18 cellular contexts compared by ENCODE assay signal in genomic region chr10:12088919-12089318, GRCh38. TPM values are rescaled to one million over a fixed set of nuclear protein-coding genes. Genes with fewer than 3 reads are reported as not detected.
DNase-seq lines count a peak whose midpoint lies in the region; ATAC-seq, FAIRE-seq and TF ChIP-seq lines count a peak whose summit lies in the region.
"Had no signal": no experiment of that assay in that cellular context is flagged by ENCODE, and none has a peak within 500 bp of the region (broad histone marks: within the 10 kb centered on the region; RNA-seq: fewer than 3 reads in every experiment).

No MANE protein-coding gene starts in this region.

- TF ChIP-seq RAD21 in liver (IDR thresholded peaks at IDR 0.05) (no peak), HepG2 (CRISPR knock-in tag; IDR thresholded peaks at IDR 0.05) (no peak)

- TF ChIP-seq CTCF in liver (IDR thresholded peaks at IDR 0.05; ENCODE audit: low read depth, low read length, missing input control) (no peak), HepG2 (CRISPR knock-in tag; IDR thresholded peaks at IDR 0.05) (no peak)

- H3K9ac ChIP-seq in liver (ENCODE audit: low read depth in 1 of 2, low read length in 2 of 2) (no peak overlapping the region), HepG2 (ENCODE audit: insufficient read depth, low read depth, low read length) (no peak overlapping the region)

- CTCF ChIA-PET in HepG2 (lab: Yijun Ruan, JAX; ENCODE audit: low intra/inter-chr PET ratio, low total read pairs) = no interaction called here

- H3K9me3 ChIP-seq in liver (ENCODE audit: control insufficient read depth in 4 of 4, low read length in 3 of 4) (no peaks in the 10 kb centered on the region), HepG2 (ENCODE audit: low read length) (no peaks in the 10 kb centered on the region)

- H3K27me3 ChIP-seq in liver (ENCODE audit: control insufficient read depth in 4 of 4, insufficient read depth in 4 of 4, low read length in 3 of 4) (no peaks in the 10 kb centered on the region), HepG2 (ENCODE audit: control insufficient read depth in 1 of 2, insufficient read depth in 2 of 2, low read length in 2 of 2) (no peaks in the 10 kb centered on the region)

- H3K36me3 ChIP-seq in liver (ENCODE audit: control insufficient read depth in 4 of 4, insufficient read depth in 3 of 4, low read depth in 1 of 4, low read length in 3 of 4) (peaks cover 19 to 62% (median 58%) of the 10 kb centered on the region in 4 donors), HepG2 (replicated peaks in 1 of 2; ENCODE audit: control insufficient read depth in 1 of 2, insufficient read depth in 2 of 2, low read length in 2 of 2) (peaks cover 4 to 21% of the 10 kb centered on the region in 2 experiments; a peak in 3 of 5 replicates)

- intact Hi-C loops in HepG2 (cut with micrococcal nuclease; ENCODE audit: unreplicated experiment) = no loop called here
- intact Hi-C loops in posterior vena cava (cut with DNase I) = no loop called here

- TF ChIP-seq POLR2A in HepG2 (IDR thresholded peaks at IDR 0.05; ENCODE audit: insufficient read depth in 1 of 2, low read depth in 2 of 2, low read length in 2 of 2) = no peak

- ATAC-seq in HepG2 (no peak), left lobe of liver (peak; percentile 67), HG03095 (IDR thresholded peaks at IDR 0.05; ENCODE audit: unreplicated experiment) (no peak), HG02840 (IDR thresholded peaks at IDR 0.05; ENCODE audit: low FRiP score, unreplicated experiment) (no peak)
- ATAC-seq: GM12878, GM23338 had no signal

- H3K4me2 ChIP-seq in HepG2 (ENCODE audit: low read depth, low read length) = no peak overlapping the region
- H3K4me2 ChIP-seq: GM23338 had no signal

- POLR2A ChIA-PET in HepG2 (lab: Yijun Ruan, JAX) = no interaction called here

- no TSS peak for BruUV-seq in HepG2 (replicated peaks; lab: Mats Ljungman, UMichigan)

- H2AFZ ChIP-seq in HepG2 (ENCODE audit: low read length) = no peak overlapping the region
- H2AFZ ChIP-seq: GM23338 had no signal

- H4K20me1 ChIP-seq in HepG2 (ENCODE audit: insufficient read depth, low read length) = no peaks in the 10 kb centered on the region

- H3K4me3 ChIP-seq in liver (ENCODE audit: low read depth in 1 of 3, low read length in 3 of 3) (no peak overlapping the region), HepG2 (replicated peaks in 1 of 3; ENCODE audit: insufficient read depth in 1 of 3, low read depth in 2 of 3, low read length in 3 of 3) (no peak overlapping the region)
- H3K4me3 ChIP-seq: GM12878, GM23338 had no signal

- H3K79me2 ChIP-seq in HepG2 (ENCODE audit: insufficient read depth, low read length) = no peaks in the 10 kb centered on the region

- no peak for FAIRE-seq in HepG2 (lab: Jason Lieb, UNC)
- FAIRE-seq: GM12878, GM18507 had no signal

- DNase-seq in HepG2 (ENCODE audit: low spot score) (no peak), left lobe of liver (ENCODE audit: low spot score) (peak; percentile 56), posterior vena cava (ENCODE audit: low spot score) (peak; percentile 23), NCI-H1092 treated with DMSO at 0.1 percent for 48 hours (lab: John Stamatoyannopoulos, UW) (no peak), NOMO-1 treated with dmso at 0.1 percent for 144 hours (lab: John Stamatoyannopoulos, UW; ENCODE audit: unreplicated experiment) (no peak)
- DNase-seq: 8988T; ACHN; C1 segment of cervical spinal cord; CD4-positive, alpha-beta T cell; DMS79; H9 had no signal

- TF ChIP-seq EP300 in HepG2 (IDR thresholded peaks at IDR 0.05; ENCODE audit: low read depth in 2 of 2, low read length in 2 of 2) (no peak), HepG2 (CRISPR knock-in tag; IDR thresholded peaks at IDR 0.05; ENCODE audit: borderline replicate concordance) (no peak)

- in situ Hi-C loops in HepG2 (cut with HindIII; ENCODE audit: extremely low pct_ligation_motif_present, low pct_unique_long_range_greater_than_20kb) = no loop called here

- H3K27ac ChIP-seq in liver (ENCODE audit: low read depth in 1 of 2, low read length in 2 of 2) (peak overlapping the region in 1 of 2 donors; percentile 47), HepG2 (ENCODE audit: extremely low read length, insufficient read depth, low read length) (no peak overlapping the region)
- H3K27ac ChIP-seq: HL-60 had no signal

- peaks cover 0 to 2% (median 0%) of the 10 kb centered on the region in 4 donors for H3K4me1 ChIP-seq in liver (ENCODE audit: control insufficient read depth in 4 of 4, insufficient read depth in 4 of 4, low read length in 3 of 4)
- no peaks in the 10 kb centered on the region for H3K4me1 ChIP-seq in HepG2 (ENCODE audit: insufficient read depth, low read length)

- WGBS in liver = 55% methylated on average over 14 of the region's 14 CpGs
- 93% methylated on average over 14 of the region's 14 CpGs for WGBS in HepG2 (ENCODE audit: low lambda C conversion rate)

RNA-seq across cellular contexts. Expression of gene DHTKD1, which starts 20.2 kb away (rescaled TPM):
- total RNA-seq in liver (100 to 1,000 TPM in 1 of 2 donors, 10 to 100 TPM in 1; 26.2 to 119 TPM), HepG2 (2016; rRNA removed; fragmentation: Illumina TruSeq; extraction: Trizol) (9.6 and 10.7 TPM in 2 replicates), left lobe of liver (171 TPM), posterior vena cava (10 to 100 TPM; 11.0 to 12.5 TPM)
- polyA plus RNA-seq in liver (10 to 100 TPM; 41.1 to 45.0 TPM), HepG2 (2011; rRNA removed) (9.0 and 14.1 TPM in 2 replicates)
- 24.3 and 27.8 TPM in 2 replicates for total RNA-seq in HepG2 (2016; cell fraction: cytosol; rRNA removed; fragmentation: Illumina TruSeq; extraction: Trizol; ENCODE audit: low read depth)
- total RNA-seq in HepG2 (2016; cell fraction: insoluble cytoplasmic fraction; rRNA removed; fragmentation: Illumina TruSeq; extraction: Trizol) = 10.6 and 11.0 TPM in 2 replicates
- total RNA-seq in HepG2 (2016; cell fraction: membrane; rRNA removed; fragmentation: Illumina TruSeq; extraction: Trizol) = 19.5 and 22.7 TPM in 2 replicates
- 9.6 and 11.8 TPM in 2 replicates for total RNA-seq in HepG2 (2016; cell fraction: nucleus; rRNA removed; fragmentation: Illumina TruSeq; extraction: Trizol)
- 11.3 and 18.8 TPM in 2 replicates for polyA plus RNA-seq in HepG2 (2011; cell fraction: cytosol; rRNA removed)
- polyA plus RNA-seq in HepG2 (2011; cell fraction: nucleus; rRNA removed) = 6.8 and 9.1 TPM in 2 replicates
- polyA plus RNA-seq in HepG2 (2012) = 6.1 and 6.4 TPM in 2 replicates
- polyA plus RNA-seq in HepG2 (2016; cell fraction: cytosol; fragmentation: Illumina TruSeq; extraction: Trizol; ENCODE audit: low read depth) = 0.53 and 0.54 TPM in 2 replicates
- polyA plus RNA-seq in HepG2 (2016; cell fraction: insoluble cytoplasmic fraction; fragmentation: Illumina TruSeq; extraction: Trizol; ENCODE audit: low read depth) = 7.1 and 7.2 TPM in 2 replicates
- polyA plus RNA-seq in HepG2 (2016; cell fraction: membrane; fragmentation: Illumina TruSeq; extraction: Trizol; ENCODE audit: low read depth) = 1.5 and 1.7 TPM in 2 replicates
- polyA plus RNA-seq in HepG2 (2016; cell fraction: nucleus; fragmentation: Illumina TruSeq; extraction: Trizol; ENCODE audit: insufficient read depth, low read depth) = 8.5 and 11.5 TPM in 2 replicates
- polyA minus RNA-seq in HepG2 (2011; rRNA and poly(A)+ RNA removed; ENCODE audit: low replicate concordance) = 39.7 and 93.9 TPM in 2 replicates
- polyA minus RNA-seq in HepG2 (2011; cell fraction: cytosol; rRNA and poly(A)+ RNA removed) = 19.3 and 23.3 TPM in 2 replicates
- polyA minus RNA-seq in HepG2 (2011; cell fraction: nucleus; rRNA and poly(A)+ RNA removed) = 17.2 and 20.1 TPM in 2 replicates

RNA-seq across cellular contexts. Expression of gene SEC61A2, which starts 40.6 kb away (rescaled TPM):
- total RNA-seq in liver (1 to 10 TPM; 3.8 to 8.8 TPM), HepG2 (2016; rRNA removed; fragmentation: Illumina TruSeq; extraction: Trizol) (4.5 and 7.4 TPM in 2 replicates), left lobe of liver (6.2 TPM), posterior vena cava (1 to 10 TPM; 5.9 to 7.4 TPM)
- polyA plus RNA-seq in liver (1 to 10 TPM; 4.2 to 8.1 TPM), HepG2 (2011; rRNA removed) (5.0 and 5.5 TPM in 2 replicates)
- 1.6 and 3.2 TPM in 2 replicates for total RNA-seq in HepG2 (2016; cell fraction: cytosol; rRNA removed; fragmentation: Illumina TruSeq; extraction: Trizol; ENCODE audit: low read depth)
- 3.9 and 9.7 TPM in 2 replicates for total RNA-seq in HepG2 (2016; cell fraction: insoluble cytoplasmic fraction; rRNA removed; fragmentation: Illumina TruSeq; extraction: Trizol)
- 3.3 and 3.7 TPM in 2 replicates for total RNA-seq in HepG2 (2016; cell fraction: membrane; rRNA removed; fragmentation: Illumina TruSeq; extraction: Trizol)
- total RNA-seq in HepG2 (2016; cell fraction: nucleus; rRNA removed; fragmentation: Illumina TruSeq; extraction: Trizol) = 13.4 and 18.7 TPM in 2 replicates
- polyA plus RNA-seq in HepG2 (2011; cell fraction: cytosol; rRNA removed) = 3.8 and 3.9 TPM in 2 replicates
- polyA plus RNA-seq in HepG2 (2011; cell fraction: nucleus; rRNA removed) = 8.4 and 8.6 TPM in 2 replicates
- 3.5 and 4.0 TPM in 2 replicates for polyA plus RNA-seq in HepG2 (2012)
- polyA plus RNA-seq in HepG2 (2016; cell fraction: cytosol; fragmentation: Illumina TruSeq; extraction: Trizol; ENCODE audit: low read depth) = 2.1 and 2.8 TPM in 2 replicates
- 3.0 and 3.8 TPM in 2 replicates for polyA plus RNA-seq in HepG2 (2016; cell fraction: insoluble cytoplasmic fraction; fragmentation: Illumina TruSeq; extraction: Trizol; ENCODE audit: low read depth)
- polyA plus RNA-seq in HepG2 (2016; cell fraction: membrane; fragmentation: Illumina TruSeq; extraction: Trizol; ENCODE audit: low read depth) = 2.4 and 3.6 TPM in 2 replicates
- 20.4 and 21.5 TPM in 2 replicates for polyA plus RNA-seq in HepG2 (2016; cell fraction: nucleus; fragmentation: Illumina TruSeq; extraction: Trizol; ENCODE audit: insufficient read depth, low read depth)
- 4.9 and 6.5 TPM in 2 replicates for polyA minus RNA-seq in HepG2 (2011; rRNA and poly(A)+ RNA removed; ENCODE audit: low replicate concordance)
- 2.9 and 4.6 TPM in 2 replicates for polyA minus RNA-seq in HepG2 (2011; cell fraction: cytosol; rRNA and poly(A)+ RNA removed)
- 5.7 and 9.1 TPM in 2 replicates for polyA minus RNA-seq in HepG2 (2011; cell fraction: nucleus; rRNA and poly(A)+ RNA removed)

RNA-seq across cellular contexts. Expression of gene UPF2, which starts 46.3 kb away (rescaled TPM):
- total RNA-seq in liver = 10 to 100 TPM; 16.4 to 19.6 TPM
- 10 to 100 TPM in 1 of 2 donors, 1 to 10 TPM in 1; 6.6 to 16.3 TPM for polyA plus RNA-seq in liver
- 14.5 and 21.8 TPM in 2 replicates for total RNA-seq in HepG2 (2016; rRNA removed; fragmentation: Illumina TruSeq; extraction: Trizol)
- total RNA-seq in HepG2 (2016; cell fraction: cytosol; rRNA removed; fragmentation: Illumina TruSeq; extraction: Trizol; ENCODE audit: low read depth) = 9.1 and 11.7 TPM in 2 replicates
- total RNA-seq in HepG2 (2016; cell fraction: insoluble cytoplasmic fraction; rRNA removed; fragmentation: Illumina TruSeq; extraction: Trizol) = 15.1 and 21.6 TPM in 2 replicates
- 6.1 and 6.9 TPM in 2 replicates for total RNA-seq in HepG2 (2016; cell fraction: membrane; rRNA removed; fragmentation: Illumina TruSeq; extraction: Trizol)
- 17.2 and 19.6 TPM in 2 replicates for total RNA-seq in HepG2 (2016; cell fraction: nucleus; rRNA removed; fragmentation: Illumina TruSeq; extraction: Trizol)
- 5.7 and 6.2 TPM in 2 replicates for polyA plus RNA-seq in HepG2 (2011; rRNA removed)
- polyA plus RNA-seq in HepG2 (2011; cell fraction: cytosol; rRNA removed) = 2.8 and 4.5 TPM in 2 replicates
- polyA plus RNA-seq in HepG2 (2011; cell fraction: nucleus; rRNA removed) = 3.2 and 4.2 TPM in 2 replicates
- 8.2 and 11.6 TPM in 2 replicates for polyA plus RNA-seq in HepG2 (2012)
- polyA plus RNA-seq in HepG2 (2016; cell fraction: cytosol; fragmentation: Illumina TruSeq; extraction: Trizol; ENCODE audit: low read depth) = 0.57 and 0.61 TPM in 2 replicates
- 15.8 and 18.5 TPM in 2 replicates for polyA plus RNA-seq in HepG2 (2016; cell fraction: insoluble cytoplasmic fraction; fragmentation: Illumina TruSeq; extraction: Trizol; ENCODE audit: low read depth)
- 1.3 and 1.7 TPM in 2 replicates for polyA plus RNA-seq in HepG2 (2016; cell fraction: membrane; fragmentation: Illumina TruSeq; extraction: Trizol; ENCODE audit: low read depth)
- 14.3 and 16.1 TPM in 2 replicates for polyA plus RNA-seq in HepG2 (2016; cell fraction: nucleus; fragmentation: Illumina TruSeq; extraction: Trizol; ENCODE audit: insufficient read depth, low read depth)
- 2.5 and 5.9 TPM in 2 replicates for polyA minus RNA-seq in HepG2 (2011; rRNA and poly(A)+ RNA removed; ENCODE audit: low replicate concordance)
- polyA minus RNA-seq in HepG2 (2011; cell fraction: cytosol; rRNA and poly(A)+ RNA removed) = 5.9 and 6.1 TPM in 2 replicates
- polyA minus RNA-seq in HepG2 (2011; cell fraction: nucleus; rRNA and poly(A)+ RNA removed) = 18.9 and 21.9 TPM in 2 replicates
- 9.3 TPM for total RNA-seq in left lobe of liver
- total RNA-seq in posterior vena cava = 10 to 100 TPM; 15.3 to 19.5 TPM

Comparison
In these comparisons a context has a peak if more than half of its experiments do, and no peak if none do; other contexts are left out.
1. DNase-seq: peak in left lobe of liver (single experiment) and posterior vena cava (single experiment); none in HepG2 (single experiment), NCI-H1092 treated with DMSO at 0.1 percent for 48 hours (single experiment) and NOMO-1 treated with dmso at 0.1 percent for 144 hours (single experiment).